ENCODE assay signal across 12 cellular contexts in genomic region chr1:212819704-212820103, GRCh38. TPM values are rescaled to one million over a fixed set of nuclear protein-coding genes. Genes with fewer than 3 reads are reported as not detected.
DNase-seq lines count a peak whose midpoint lies in the region; ATAC-seq and TF ChIP-seq lines count a peak whose summit lies in the region.
"Had no signal": no experiment of that assay in that cellular context is flagged by ENCODE, and none has a peak within 500 bp of the region (broad histone marks: within the 10 kb centered on the region; RNA-seq: fewer than 3 reads in every experiment).

No MANE protein-coding gene starts in this region.

- H3K27ac Mint-ChIP-seq in activated CD8-positive, alpha-beta memory T cell treated with anti-CD3 and anti-CD28 coated beads, Interleukin-2, amount 10 ng/mL, durations not matched to agents 7 days and 5 days: no peak overlapping the region

- intact Hi-C loops in heart right ventricle (cut with DNase I): loop anchor here in 6 of 10 donors (5.0 to 10.0 kb wide), 3 partner anchors 165 to 178 kb away; no protein-coding TSS in a partner anchor

- peaks cover 4% of the 10 kb centered on the region for H3K4me1 Mint-ChIP-seq in activated CD8-positive, alpha-beta memory T cell treated with anti-CD3 and anti-CD28 coated beads, Interleukin-2, amount 10 ng/mL, durations not matched to agents 7 days and 5 days

- DNase-seq in GM12864 (ENCODE audit: low read depth) (peak; percentile 34), epithelial cell of esophagus (ENCODE audit: low read depth) (peak; percentile 4), heart right ventricle (no peak)
- no peak for DNase-seq in stimulated activated CD4-positive, alpha-beta T cell treated with anti-CD3 and anti-CD28 coated beads, Interleukin-2, amount 100 ng/mL, for 24 hours
- DNase-seq in activated CD8-positive, alpha-beta memory T cell treated with anti-CD3 and anti-CD28 coated beads, Interleukin-2, amount 10 ng/mL, durations not matched to agents 7 days and 5 days: no peak
- DNase-seq: adrenal gland, testis had no signal

- 39 to 53% methylated on average over 5 of the region's 5 CpGs for WGBS in heart right ventricle, 2 donors

- H3K4me3 ChIP-seq in GM12864 (ENCODE audit: low read depth, low read length) (no peak overlapping the region; the same call in 1 of the 2 replicates), epithelial cell of esophagus (ENCODE audit: low read length) (no peak overlapping the region), heart right ventricle (no peak overlapping the region)
- H3K4me3 ChIP-seq: adrenal gland, BLaER1, K562, testis had no signal

- H3K36me3 Mint-ChIP-seq in activated CD8-positive, alpha-beta memory T cell treated with anti-CD3 and anti-CD28 coated beads, Interleukin-2, amount 10 ng/mL, durations not matched to agents 7 days and 5 days: peaks cover 4% of the 10 kb centered on the region

- no peak overlapping the region for H3K4me3 Mint-ChIP-seq in activated CD8-positive, alpha-beta memory T cell treated with anti-CD3 and anti-CD28 coated beads, Interleukin-2, amount 10 ng/mL, durations not matched to agents 7 days and 5 days

- TF ChIP-seq CTCF in GM12864 (IDR thresholded peaks at IDR 0.05; ENCODE audit: low read depth, low read length, missing control alignments): no peak
- no peak for TF ChIP-seq CTCF in epithelial cell of esophagus (IDR thresholded peaks at IDR 0.05; ENCODE audit: insufficient read depth, low read depth, low read length, missing control alignments)
- no peak for TF ChIP-seq CTCF in heart right ventricle (IDR thresholded peaks at IDR 0.05)

- H3K4me1 ChIP-seq in heart right ventricle: peaks cover 0 to 21% (median 0%) of the 10 kb centered on the region in 9 donors
- H3K4me1 ChIP-seq: adrenal gland, BLaER1 had no signal

- peaks cover 0 to 2% (median 0%) of the 10 kb centered on the region in 11 donors for H3K9me3 ChIP-seq in heart right ventricle
- H3K9me3 ChIP-seq: adrenal gland, testis had no signal

- peak; percentile 79 for ATAC-seq in GM21360 (IDR thresholded peaks at IDR 0.05; ENCODE audit: unreplicated experiment)
- peak; percentile 70 for ATAC-seq in HG03378 (IDR thresholded peaks at IDR 0.05; ENCODE audit: unreplicated experiment)
- ATAC-seq in HG03521 (IDR thresholded peaks at IDR 0.05; ENCODE audit: unreplicated experiment): no peak
- no peak for ATAC-seq in heart right ventricle
- no peak for ATAC-seq in activated CD8-positive, alpha-beta memory T cell treated with anti-CD3 and anti-CD28 coated beads, Interleukin-2, amount 10 ng/mL, durations not matched to agents 7 days and 5 days
- ATAC-seq: K562 had no signal

- H3K9me3 Mint-ChIP-seq in activated CD8-positive, alpha-beta memory T cell treated with anti-CD3 and anti-CD28 coated beads, Interleukin-2, amount 10 ng/mL, durations not matched to agents 7 days and 5 days (ENCODE audit: low read depth): peaks cover 4% of the 10 kb centered on the region

- no peaks in the 10 kb centered on the region for H3K27me3 Mint-ChIP-seq in activated CD8-positive, alpha-beta memory T cell treated with anti-CD3 and anti-CD28 coated beads, Interleukin-2, amount 10 ng/mL, durations not matched to agents 7 days and 5 days

- peak overlapping the region in 1 of 10 donors; percentile 22 for H3K27ac ChIP-seq in heart right ventricle
- H3K27ac ChIP-seq: adrenal gland, BLaER1, testis had no signal

- H3K36me3 ChIP-seq in heart right ventricle: peaks cover 0 to 4% (median 0%) of the 10 kb centered on the region in 9 donors
- H3K36me3 ChIP-seq: adrenal gland had no signal

- no peaks in the 10 kb centered on the region for H3K27me3 ChIP-seq in heart right ventricle
- H3K27me3 ChIP-seq: adrenal gland, BLaER1, testis had no signal

- CTCF ChIA-PET in activated CD8-positive, alpha-beta memory T cell treated with anti-CD3 and anti-CD28 coated beads, Interleukin-2, amount 10 ng/mL, durations not matched to agents 7 days and 5 days (lab: Charles Lee): no interaction called here

RNA-seq across cellular contexts. Expression of gene SPATA45, which starts 27.7 kb away (rescaled TPM):
- under 1 TPM in 1 of 10 donors, not detected in 9; 0.56 TPM for total RNA-seq in heart right ventricle
- polyA plus RNA-seq in heart right ventricle: not detected
- not detected for total RNA-seq in activated CD8-positive, alpha-beta memory T cell treated with anti-CD3 and anti-CD28 coated beads, Interleukin-2, amount 10 ng/mL, durations not matched to agents 7 days and 5 days
- total RNA-seq: K562 had no signal
- polyA plus RNA-seq: adrenal gland had no signal

RNA-seq across cellular contexts. Expression of gene TATDN3, which starts 28.0 kb away (rescaled TPM):
- total RNA-seq in heart right ventricle: 10 to 100 TPM; 20.7 to 38.8 (median 26.5) TPM
- polyA plus RNA-seq in heart right ventricle: 10 to 100 TPM; 12.9 to 23.4 TPM
- total RNA-seq in activated CD8-positive, alpha-beta memory T cell treated with anti-CD3 and anti-CD28 coated beads, Interleukin-2, amount 10 ng/mL, durations not matched to agents 7 days and 5 days: 10 to 100 TPM; 13.7 to 22.1 TPM

RNA-seq across cellular contexts. Expression of gene NSL1, which starts 28.1 kb away (rescaled TPM):
- 10 to 100 TPM; 19.1 to 30.1 (median 24.3) TPM for total RNA-seq in heart right ventricle
- 10 to 100 TPM in 1 of 2 donors, 1 to 10 TPM in 1; 9.4 to 21.3 TPM for polyA plus RNA-seq in heart right ventricle
- 10 to 100 TPM; 39.7 to 48.5 TPM for total RNA-seq in activated CD8-positive, alpha-beta memory T cell treated with anti-CD3 and anti-CD28 coated beads, Interleukin-2, amount 10 ng/mL, durations not matched to agents 7 days and 5 days

RNA-seq across cellular contexts. Expression of gene FLVCR1, which starts 38.4 kb away (rescaled TPM):
- total RNA-seq in heart right ventricle: 1 to 10 TPM; 1.2 to 4.9 (median 2.2) TPM
- polyA plus RNA-seq in heart right ventricle: 1 to 10 TPM; 1.3 to 2.8 TPM
- total RNA-seq in activated CD8-positive, alpha-beta memory T cell treated with anti-CD3 and anti-CD28 coated beads, Interleukin-2, amount 10 ng/mL, durations not matched to agents 7 days and 5 days: 10 to 100 TPM; 14.4 to 17.1 TPM

Comparison
In these comparisons a context has a peak if more than half of its experiments do, and no peak if none do; other contexts are left out.
1. DNase-seq: peak in GM12864 (single experiment) and epithelial cell of esophagus (single experiment); none in stimulated activated CD4-positive, alpha-beta T cell treated with anti-CD3 and anti-CD28 coated beads, Interleukin-2, amount 100 ng/mL, for 24 hours (0 of 2), heart right ventricle (0 of 2) and activated CD8-positive, alpha-beta memory T cell treated with anti-CD3 and anti-CD28 coated beads, Interleukin-2, amount 10 ng/mL, durations not matched to agents 7 days and 5 days (single experiment).
2. ATAC-seq: peak in GM21360 (single experiment) and HG03378 (single experiment); none in HG03521 (single experiment), heart right ventricle (0 of 8) and activated CD8-positive, alpha-beta memory T cell treated with anti-CD3 and anti-CD28 coated beads, Interleukin-2, amount 10 ng/mL, durations not matched to agents 7 days and 5 days (single experiment).